ENCODE assay signal across 10 cellular contexts in genomic region chr6:118565317-118565960, GRCh38. TPM values are rescaled to one million over a fixed set of nuclear protein-coding genes. Genes with fewer than 3 reads are reported as not detected.
DNase-seq lines count a peak whose midpoint lies in the region; ATAC-seq and TF ChIP-seq lines count a peak whose summit lies in the region.
"Had no signal": no experiment of that assay in that cellular context is flagged by ENCODE, and none has a peak within 500 bp of the region (broad histone marks: within the 10 kb centered on the region; RNA-seq: fewer than 3 reads in every experiment).

No MANE protein-coding gene starts in this region.

- peaks cover 3% of the 10 kb centered on the region for H3K4me1 Mint-ChIP-seq in CD14-positive monocyte
- peaks cover 11% of the 10 kb centered on the region for H3K4me1 Mint-ChIP-seq in activated CD4-positive, alpha-beta memory T cell treated with anti-CD3 and anti-CD28 coated beads, Interleukin-2, amount 10 ng/mL, durations not matched to agents 7 days and 5 days

- peak; percentile 99 for ATAC-seq in HG02623 (IDR thresholded peaks at IDR 0.05; ENCODE audit: unreplicated experiment)

- no peaks in the 10 kb centered on the region for H3K27me3 Mint-ChIP-seq in CD14-positive monocyte (ENCODE audit: low read depth in 3 of 3)
- no peaks in the 10 kb centered on the region for H3K27me3 Mint-ChIP-seq in activated CD4-positive, alpha-beta memory T cell treated with anti-CD3 and anti-CD28 coated beads, Interleukin-2, amount 10 ng/mL, durations not matched to agents 7 days and 5 days

- no peak overlapping the region for H3K27ac Mint-ChIP-seq in CD14-positive monocyte
- peak overlapping the region; percentile 22 for H3K27ac Mint-ChIP-seq in activated CD4-positive, alpha-beta memory T cell treated with anti-CD3 and anti-CD28 coated beads, Interleukin-2, amount 10 ng/mL, durations not matched to agents 7 days and 5 days

- no peak overlapping the region for H3K4me3 Mint-ChIP-seq in CD14-positive monocyte
- H3K4me3 Mint-ChIP-seq in activated CD4-positive, alpha-beta memory T cell treated with anti-CD3 and anti-CD28 coated beads, Interleukin-2, amount 10 ng/mL, durations not matched to agents 7 days and 5 days, result no peak overlapping the region

- peaks cover 16 to 27% of the 10 kb centered on the region in 2 donors for H3K36me3 Mint-ChIP-seq in CD14-positive monocyte
- H3K36me3 Mint-ChIP-seq in activated CD4-positive, alpha-beta memory T cell treated with anti-CD3 and anti-CD28 coated beads, Interleukin-2, amount 10 ng/mL, durations not matched to agents 7 days and 5 days (ENCODE audit: low read depth), result peaks cover 6% of the 10 kb centered on the region

- CTCF ChIA-PET in activated CD4-positive, alpha-beta memory T cell treated with anti-CD3 and anti-CD28 coated beads, Interleukin-2, amount 10 ng/mL, durations not matched to agents 7 days and 5 days (lab: Charles Lee), result interaction anchor here (0.6 to 2.1 kb wide), 22 partner anchors 10 to 545 kb away, joined by 3 to 22 read pairs (median 4); no protein-coding TSS in a partner anchor

- POLR2A ChIA-PET in activated CD4-positive, alpha-beta memory T cell treated with anti-CD3 and anti-CD28 coated beads, Interleukin-2, amount 10 ng/mL, durations not matched to agents 7 days and 5 days (lab: Charles Lee), result interaction anchor here (1.0 to 1.6 kb wide), 5 partner anchors 50 to 331 kb away, joined by 3 to 6 read pairs (median 3); no protein-coding TSS in a partner anchor

- TF ChIP-seq CTCF in CD14-positive monocyte (IDR thresholded peaks at IDR 0.05) (peak; percentile 36), GM13977 (IDR thresholded peaks at IDR 0.05; ENCODE audit: extremely low read depth, insufficient read depth, missing control alignments) (peak; percentile 71)

- H3K9me3 Mint-ChIP-seq in CD14-positive monocyte, result no peaks in the 10 kb centered on the region
- H3K9me3 Mint-ChIP-seq in activated CD4-positive, alpha-beta memory T cell treated with anti-CD3 and anti-CD28 coated beads, Interleukin-2, amount 10 ng/mL, durations not matched to agents 7 days and 5 days, result no peaks in the 10 kb centered on the region

- intact Hi-C loops in CD14-positive monocyte (cut with micrococcal nuclease), result no loop called here

- in situ Hi-C loops in GM13977 (cut with MboI; ENCODE audit: low pct_unique_long_range_greater_than_20kb, low sequenced_read_pairs, unreplicated experiment), result loop anchor here (25.0 kb wide), 1 partner anchor 222 kb away; no protein-coding TSS in a partner anchor

- DNase-seq in CD14-positive monocyte (ENCODE audit: low spot score), result no peak
- peak; percentile 60 for DNase-seq in GM13977 (ENCODE audit: low spot score)
- DNase-seq in NAMALWA (ENCODE audit: low spot score), result peak; percentile 79
- DNase-seq in activated CD4-positive, alpha-beta memory T cell treated with anti-CD3 and anti-CD28 coated beads, Interleukin-2, amount 10 ng/mL, durations not matched to agents 7 days and 5 days, result no peak
- DNase-seq in kidney glomerular epithelial cell (lab: John Stamatoyannopoulos, UW), result peak; percentile 26
- no peak for DNase-seq in HuH-7.5 (ENCODE audit: low spot score)
- DNase-seq in T1000 (lab: John Stamatoyannopoulos, UW), result no peak
- DNase-seq: right cardiac atrium had no signal

RNA-seq across cellular contexts. Expression of gene PLN, which starts 17.3 kb away (rescaled TPM):
- polyA plus RNA-seq in CD14-positive monocyte, result under 1 TPM in 1 of 2 donors, not detected in 1; 0.28 TPM
- total RNA-seq in activated CD4-positive, alpha-beta memory T cell treated with anti-CD3 and anti-CD28 coated beads, Interleukin-2, amount 10 ng/mL, durations not matched to agents 7 days and 5 days, result not detected
- total RNA-seq: T-helper 1 cell treated with Interleukin-12 subunit alpha and Interleukin-12 subunit beta and Interleukin-4 antibody, amounts not matched to agents 30 ng/mL and 1 ng/mL, for 36 hours had no signal

Comparison
In these comparisons a context has a peak if more than half of its experiments do, and no peak if none do; other contexts are left out.
1. DNase-seq: peak in GM13977 (single experiment), NAMALWA (single experiment) and kidney glomerular epithelial cell (single experiment); none in CD14-positive monocyte (single experiment), activated CD4-positive, alpha-beta memory T cell treated with anti-CD3 and anti-CD28 coated beads, Interleukin-2, amount 10 ng/mL, durations not matched to agents 7 days and 5 days (single experiment), HuH-7.5 (single experiment) and T1000 (single experiment).